Comparison of ENCODE assay signal across 1 cellular context in the genomic region with DNA sequence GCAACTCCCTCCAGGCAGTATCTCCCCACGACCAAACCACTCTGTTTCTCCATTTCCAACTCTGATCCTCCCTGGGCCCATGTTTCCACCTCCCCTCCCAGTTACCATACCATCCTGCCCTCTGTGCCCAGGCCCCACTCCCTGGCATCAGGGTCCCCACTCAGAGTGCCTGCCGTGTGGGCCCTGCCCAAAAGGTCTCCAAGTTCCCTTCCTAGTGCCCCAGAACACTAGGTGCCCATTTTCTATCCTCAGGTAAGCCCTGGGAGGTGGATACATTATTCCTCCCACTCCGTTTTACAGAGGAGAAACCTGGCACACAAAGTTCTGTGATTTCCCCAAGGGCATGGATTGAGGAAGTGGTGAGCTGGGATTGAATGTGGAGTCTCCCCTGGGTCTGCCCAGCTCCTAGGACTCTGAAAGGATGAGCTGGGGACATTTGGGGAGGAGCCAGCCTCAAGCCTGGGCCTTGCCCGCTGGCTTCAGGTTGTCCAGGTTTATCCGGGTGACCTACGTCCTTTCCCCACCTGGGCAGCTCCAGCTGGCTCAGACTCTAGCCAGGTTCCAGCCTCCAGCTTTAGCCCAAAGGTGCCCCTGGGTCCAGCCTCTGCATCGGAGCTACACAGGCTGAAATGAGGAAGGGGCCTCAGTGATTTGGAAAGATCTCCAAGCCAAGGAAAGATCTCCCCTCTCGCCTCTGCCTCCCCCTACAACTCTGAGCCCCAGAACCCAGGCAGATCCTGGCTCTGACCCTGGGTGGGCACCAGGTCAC.
A peak's percentile ranks its signal among the peaks of the same experiment; 100 is the strongest.
TF ChIP-seq lines count a peak whose summit lies in the region.

No MANE protein-coding gene starts in this region.

TF ChIP-seq in HepG2, 621 proteins besides CTCF, POLR2A, EP300 and RAD21 (continued from another document and continues in another):
- TF ChIP-seq ATF6 (CRISPR knock-in tag; conservative IDR thresholded peaks at IDR 0.05) (no peak), FOXO1 (CRISPR knock-in tag; IDR thresholded peaks at IDR 0.05) (no peak), ZNF510 (CRISPR knock-in tag; IDR thresholded peaks at IDR 0.05; ENCODE audit: low read depth) (no peak), JUNB (CRISPR knock-in tag; IDR thresholded peaks at IDR 0.05; ENCODE audit: borderline replicate concordance) (0 out of 2 replicates have a peak, but pooled peaks have one; percentile 28), ZNF878 (CRISPR knock-in tag; IDR thresholded peaks at IDR 0.05) (no peak), ZMYM2 (CRISPR knock-in tag; IDR thresholded peaks at IDR 0.05) (no peak), HNF4G (IDR thresholded peaks at IDR 0.05; ENCODE audit: borderline replicate concordance, low read depth, low read length) (no peak), HNF4G (CRISPR knock-in tag; IDR thresholded peaks at IDR 0.05; ENCODE audit: borderline replicate concordance, low read depth) (no peak), ZNF616 (CRISPR knock-in tag; IDR thresholded peaks at IDR 0.05; ENCODE audit: low read depth) (no peak), RARG (CRISPR knock-in tag; IDR thresholded peaks at IDR 0.05; ENCODE audit: low read depth) (no peak), SYNCRIP (IDR thresholded peaks at IDR 0.05; ENCODE audit: insufficient read depth, low read depth, low read length) (no peak), UBTF (CRISPR knock-in tag; IDR thresholded peaks at IDR 0.05) (no peak; the same call in 1 of the 2 replicates), ZNF546 (CRISPR knock-in tag; conservative IDR thresholded peaks at IDR 0.05) (no peak), TMF1 (CRISPR knock-in tag; IDR thresholded peaks at IDR 0.05; ENCODE audit: low read depth) (no peak), ZFP37 (CRISPR knock-in tag; IDR thresholded peaks at IDR 0.05; ENCODE audit: borderline replicate concordance) (no peak), KLF9 (CRISPR knock-in tag; IDR thresholded peaks at IDR 0.05; ENCODE audit: low read depth) (no peak), GATAD2A (CRISPR knock-in tag; IDR thresholded peaks at IDR 0.05) (no peak), ZNF598 (CRISPR knock-in tag; IDR thresholded peaks at IDR 0.05; ENCODE audit: borderline replicate concordance) (no peak), ZNF331 (CRISPR knock-in tag; IDR thresholded peaks at IDR 0.05) (no peak), ZNF451 (CRISPR knock-in tag; IDR thresholded peaks at IDR 0.05) (no peak), ZNF225 (CRISPR knock-in tag; IDR thresholded peaks at IDR 0.05) (no peak), ARNT2 (CRISPR knock-in tag; IDR thresholded peaks at IDR 0.05; ENCODE audit: low read depth) (no peak), ZNF18 (CRISPR knock-in tag; IDR thresholded peaks at IDR 0.05; ENCODE audit: insufficient replicate concordance) (peak; percentile 32), ZBTB20 (CRISPR knock-in tag; IDR thresholded peaks at IDR 0.05; ENCODE audit: borderline replicate concordance, low read depth) (no peak), NCOA2 (CRISPR knock-in tag; IDR thresholded peaks at IDR 0.05) (no peak), ZNF329 (CRISPR knock-in tag; IDR thresholded peaks at IDR 0.05; ENCODE audit: low read depth) (0 out of 2 replicates have a peak, but pooled peaks have one; percentile 12), NFIB (CRISPR knock-in tag; IDR thresholded peaks at IDR 0.05; ENCODE audit: borderline replicate concordance) (0 out of 2 replicates have a peak, but pooled peaks have one; percentile 24), SUZ12 (IDR thresholded peaks at IDR 0.05; ENCODE audit: low read depth, low read length) (no peak), ZSCAN20 (CRISPR knock-in tag; IDR thresholded peaks at IDR 0.05; ENCODE audit: borderline replicate concordance) (no peak), ZNF251 (CRISPR knock-in tag; IDR thresholded peaks at IDR 0.05) (no peak), NR2F1 (CRISPR knock-in tag; IDR thresholded peaks at IDR 0.05) (no peak)
- TF ChIP-seq, protein P1, sequence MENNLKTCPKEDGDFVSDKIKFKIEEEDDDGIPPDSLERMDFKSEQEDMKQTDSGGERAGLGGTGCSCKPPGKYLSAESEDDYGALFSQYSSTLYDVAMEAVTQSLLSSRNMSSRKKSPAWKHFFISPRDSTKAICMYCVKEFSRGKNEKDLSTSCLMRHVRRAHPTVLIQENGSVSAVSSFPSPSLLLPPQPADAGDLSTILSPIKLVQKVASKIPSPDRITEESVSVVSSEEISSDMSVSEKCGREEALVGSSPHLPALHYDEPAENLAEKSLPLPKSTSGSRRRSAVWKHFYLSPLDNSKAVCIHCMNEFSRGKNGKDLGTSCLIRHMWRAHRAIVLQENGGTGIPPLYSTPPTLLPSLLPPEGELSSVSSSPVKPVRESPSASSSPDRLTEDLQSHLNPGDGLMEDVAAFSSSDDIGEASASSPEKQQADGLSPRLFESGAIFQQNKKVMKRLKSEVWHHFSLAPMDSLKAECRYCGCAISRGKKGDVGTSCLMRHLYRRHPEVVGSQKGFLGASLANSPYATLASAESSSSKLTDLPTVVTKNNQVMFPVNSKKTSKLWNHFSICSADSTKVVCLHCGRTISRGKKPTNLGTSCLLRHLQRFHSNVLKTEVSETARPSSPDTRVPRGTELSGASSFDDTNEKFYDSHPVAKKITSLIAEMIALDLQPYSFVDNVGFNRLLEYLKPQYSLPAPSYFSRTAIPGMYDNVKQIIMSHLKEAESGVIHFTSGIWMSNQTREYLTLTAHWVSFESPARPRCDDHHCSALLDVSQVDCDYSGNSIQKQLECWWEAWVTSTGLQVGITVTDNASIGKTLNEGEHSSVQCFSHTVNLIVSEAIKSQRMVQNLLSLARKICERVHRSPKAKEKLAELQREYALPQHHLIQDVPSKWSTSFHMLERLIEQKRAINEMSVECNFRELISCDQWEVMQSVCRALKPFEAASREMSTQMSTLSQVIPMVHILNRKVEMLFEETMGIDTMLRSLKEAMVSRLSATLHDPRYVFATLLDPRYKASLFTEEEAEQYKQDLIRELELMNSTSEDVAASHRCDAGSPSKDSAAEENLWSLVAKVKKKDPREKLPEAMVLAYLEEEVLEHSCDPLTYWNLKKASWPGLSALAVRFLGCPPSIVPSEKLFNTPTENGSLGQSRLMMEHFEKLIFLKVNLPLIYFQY (CRISPR knock-in tag; IDR thresholded peaks at IDR 0.05; ENCODE audit: borderline replicate concordance), result no peak
- TF ChIP-seq, protein P2, sequence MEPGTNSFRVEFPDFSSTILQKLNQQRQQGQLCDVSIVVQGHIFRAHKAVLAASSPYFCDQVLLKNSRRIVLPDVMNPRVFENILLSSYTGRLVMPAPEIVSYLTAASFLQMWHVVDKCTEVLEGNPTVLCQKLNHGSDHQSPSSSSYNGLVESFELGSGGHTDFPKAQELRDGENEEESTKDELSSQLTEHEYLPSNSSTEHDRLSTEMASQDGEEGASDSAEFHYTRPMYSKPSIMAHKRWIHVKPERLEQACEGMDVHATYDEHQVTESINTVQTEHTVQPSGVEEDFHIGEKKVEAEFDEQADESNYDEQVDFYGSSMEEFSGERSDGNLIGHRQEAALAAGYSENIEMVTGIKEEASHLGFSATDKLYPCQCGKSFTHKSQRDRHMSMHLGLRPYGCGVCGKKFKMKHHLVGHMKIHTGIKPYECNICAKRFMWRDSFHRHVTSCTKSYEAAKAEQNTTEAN (CRISPR knock-in tag; conservative IDR thresholded peaks at IDR 0.05), result no peak
- TF ChIP-seq, protein P3, sequence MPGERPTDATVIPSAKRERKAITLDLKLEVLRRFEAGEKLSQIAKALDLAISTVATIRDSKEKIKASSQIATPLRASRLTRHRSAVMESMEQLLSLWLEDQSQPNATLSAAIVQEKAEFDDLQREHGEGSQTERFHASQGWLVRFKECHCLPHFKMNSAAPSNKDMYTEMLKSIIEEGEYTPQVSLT (CRISPR knock-in tag; IDR thresholded peaks at IDR 0.05; ENCODE audit: borderline replicate concordance, low read depth), result no peak
- TF ChIP-seq, protein P4, sequence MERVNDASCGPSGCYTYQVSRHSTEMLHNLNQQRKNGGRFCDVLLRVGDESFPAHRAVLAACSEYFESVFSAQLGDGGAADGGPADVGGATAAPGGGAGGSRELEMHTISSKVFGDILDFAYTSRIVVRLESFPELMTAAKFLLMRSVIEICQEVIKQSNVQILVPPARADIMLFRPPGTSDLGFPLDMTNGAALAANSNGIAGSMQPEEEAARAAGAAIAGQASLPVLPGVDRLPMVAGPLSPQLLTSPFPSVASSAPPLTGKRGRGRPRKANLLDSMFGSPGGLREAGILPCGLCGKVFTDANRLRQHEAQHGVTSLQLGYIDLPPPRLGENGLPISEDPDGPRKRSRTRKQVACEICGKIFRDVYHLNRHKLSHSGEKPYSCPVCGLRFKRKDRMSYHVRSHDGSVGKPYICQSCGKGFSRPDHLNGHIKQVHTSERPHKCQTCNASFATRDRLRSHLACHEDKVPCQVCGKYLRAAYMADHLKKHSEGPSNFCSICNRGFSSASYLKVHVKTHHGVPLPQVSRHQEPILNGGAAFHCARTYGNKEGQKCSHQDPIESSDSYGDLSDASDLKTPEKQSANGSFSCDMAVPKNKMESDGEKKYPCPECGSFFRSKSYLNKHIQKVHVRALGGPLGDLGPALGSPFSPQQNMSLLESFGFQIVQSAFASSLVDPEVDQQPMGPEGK (CRISPR knock-in tag; IDR thresholded peaks at IDR 0.05), result no peak
- TF ChIP-seq, protein P5, sequence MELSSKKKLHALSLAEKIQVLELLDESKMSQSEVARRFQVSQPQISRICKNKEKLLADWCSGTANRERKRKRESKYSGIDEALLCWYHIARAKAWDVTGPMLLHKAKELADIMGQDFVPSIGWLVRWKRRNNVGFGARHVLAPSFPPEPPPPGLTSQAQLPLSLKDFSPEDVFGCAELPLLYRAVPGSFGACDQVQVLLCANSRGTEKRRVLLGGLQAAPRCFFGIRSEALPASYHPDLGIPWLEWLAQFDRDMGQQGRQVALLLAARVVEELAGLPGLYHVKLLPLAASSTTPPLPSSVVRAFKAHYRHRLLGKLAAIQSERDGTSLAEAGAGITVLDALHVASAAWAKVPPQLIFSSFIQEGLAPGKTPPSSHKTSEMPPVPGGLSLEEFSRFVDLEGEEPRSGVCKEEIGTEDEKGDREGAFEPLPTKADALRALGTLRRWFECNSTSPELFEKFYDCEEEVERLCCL (CRISPR knock-in tag; IDR thresholded peaks at IDR 0.05; ENCODE audit: borderline replicate concordance), result no peak
- TF ChIP-seq, protein P6, sequence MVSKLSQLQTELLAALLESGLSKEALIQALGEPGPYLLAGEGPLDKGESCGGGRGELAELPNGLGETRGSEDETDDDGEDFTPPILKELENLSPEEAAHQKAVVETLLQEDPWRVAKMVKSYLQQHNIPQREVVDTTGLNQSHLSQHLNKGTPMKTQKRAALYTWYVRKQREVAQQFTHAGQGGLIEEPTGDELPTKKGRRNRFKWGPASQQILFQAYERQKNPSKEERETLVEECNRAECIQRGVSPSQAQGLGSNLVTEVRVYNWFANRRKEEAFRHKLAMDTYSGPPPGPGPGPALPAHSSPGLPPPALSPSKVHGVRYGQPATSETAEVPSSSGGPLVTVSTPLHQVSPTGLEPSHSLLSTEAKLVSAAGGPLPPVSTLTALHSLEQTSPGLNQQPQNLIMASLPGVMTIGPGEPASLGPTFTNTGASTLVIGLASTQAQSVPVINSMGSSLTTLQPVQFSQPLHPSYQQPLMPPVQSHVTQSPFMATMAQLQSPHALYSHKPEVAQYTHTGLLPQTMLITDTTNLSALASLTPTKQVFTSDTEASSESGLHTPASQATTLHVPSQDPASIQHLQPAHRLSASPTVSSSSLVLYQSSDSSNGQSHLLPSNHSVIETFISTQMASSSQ (IDR thresholded peaks at IDR 0.05; ENCODE audit: low read depth), result no peak
- TF ChIP-seq, protein P6 (CRISPR knock-in tag; IDR thresholded peaks at IDR 0.05; ENCODE audit: borderline replicate concordance), result no peak
